In the genomic region with DNA sequence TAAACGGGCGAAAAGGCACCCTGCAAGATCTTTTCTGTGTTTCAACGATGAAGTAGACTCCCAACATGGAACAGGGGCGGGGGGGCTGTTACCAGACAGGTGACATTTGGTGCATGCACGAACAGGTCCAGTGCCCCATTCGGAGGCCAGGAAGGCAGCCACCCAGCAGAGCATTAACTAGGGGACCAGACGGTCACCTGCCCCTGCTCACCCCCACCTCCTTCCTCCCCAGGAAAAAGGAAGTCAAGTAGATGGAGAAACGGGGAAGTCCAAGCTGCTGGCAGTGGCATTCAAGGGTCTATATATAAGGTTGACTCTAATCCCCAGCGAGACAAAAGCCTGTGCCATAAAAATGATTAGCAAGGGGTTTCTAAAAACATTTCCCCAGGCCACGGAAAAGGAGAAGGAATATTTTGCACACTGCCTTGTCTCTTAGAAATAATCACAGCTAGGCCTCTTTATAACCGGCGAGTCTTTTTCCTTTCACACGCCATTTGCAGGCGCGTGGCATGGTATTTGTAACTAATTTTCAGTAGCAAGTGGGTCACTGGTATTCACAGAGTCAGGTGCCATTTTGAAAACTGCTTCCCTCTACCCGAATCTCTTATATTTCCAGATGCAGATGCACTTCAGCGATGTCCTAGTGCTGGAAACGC, we compare ENCODE assay signal across 8 cellular contexts. TPM values are rescaled to one million over a fixed set of nuclear protein-coding genes. Genes with fewer than 3 reads are reported as not detected.
A peak's percentile ranks its signal among the peaks of the same experiment; 100 is the strongest.
DNase-seq lines count a peak whose midpoint lies in the region; ATAC-seq and TF ChIP-seq lines count a peak whose summit lies in the region.

No MANE protein-coding gene starts in this region.

- peak overlapping the region; percentile 99 for H3K9ac ChIP-seq in SU-DHL-6 (ENCODE audit: low read length)

- no peaks in the 10 kb centered on the region; the same call in 1 of the 2 replicates for H3K9me3 Mint-ChIP-seq in HFFc6

- ATAC-seq in GM21723 (IDR thresholded peaks at IDR 0.05; ENCODE audit: unreplicated experiment): no peak

- H3K27me3 Mint-ChIP-seq in HFFc6 (ENCODE audit: insufficient read depth): peaks cover 9% of the 10 kb centered on the region

- peaks cover 36 to 71% of the 10 kb centered on the region in 2 experiments for H3K4me1 ChIP-seq in neutrophil (ENCODE audit: control insufficient read depth in 1 of 2, insufficient read depth in 1 of 2, low read depth in 1 of 2, low read length in 1 of 2)

- H3K36me3 ChIP-seq in SU-DHL-6 (ENCODE audit: low read length): peaks cover 20% of the 10 kb centered on the region
- peaks cover 15% of the 10 kb centered on the region for H3K36me3 ChIP-seq in neutrophil

- peaks cover 83% of the 10 kb centered on the region for H3F3A ChIP-seq in SU-DHL-6 (ENCODE audit: insufficient read depth)

- DNase-seq in HFFc6 (no peak), coronary artery (ENCODE audit: low spot score) (no peak), GM13977 (ENCODE audit: low spot score) (no peak), COR-L47 (lab: John Stamatoyannopoulos, UW) (no peak), AG08396 (ENCODE audit: low spot score) (no peak)

- H3K27me3 ChIP-seq in SU-DHL-6 (ENCODE audit: low read length): no peaks in the 10 kb centered on the region
- H3K27me3 ChIP-seq in neutrophil: no peaks in the 10 kb centered on the region

- peaks cover 32% of the 10 kb centered on the region for H3K79me2 ChIP-seq in SU-DHL-6 (ENCODE audit: insufficient read depth, low read length)

- H3K4me1 Mint-ChIP-seq in HFFc6 (ENCODE audit: low read depth): peaks cover 23% of the 10 kb centered on the region

- no peaks in the 10 kb centered on the region for H3K9me3 ChIP-seq in SU-DHL-6 (ENCODE audit: insufficient read depth, low read length)
- no peaks in the 10 kb centered on the region for H3K9me3 ChIP-seq in neutrophil

- no peaks in the 10 kb centered on the region for H3K9me2 ChIP-seq in SU-DHL-6 (replicated peaks; ENCODE audit: insufficient read depth, low read length)

- H3K27ac Mint-ChIP-seq in HFFc6: peak overlapping the region; percentile 97

- TF ChIP-seq CTCF in HFFc6 (IDR thresholded peaks at IDR 0.05) (no peak), SU-DHL-6 (IDR thresholded peaks at IDR 0.05; ENCODE audit: insufficient read depth, low read length, poor library complexity, severe bottlenecking) (no peak), coronary artery (IDR thresholded peaks at IDR 0.05) (no peak), neutrophil (IDR thresholded peaks at IDR 0.05) (no peak), GM13977 (IDR thresholded peaks at IDR 0.05; ENCODE audit: extremely low read depth, insufficient read depth, missing control alignments) (no peak)

- H3K4me3 Mint-ChIP-seq in HFFc6: peak overlapping the region; percentile 94

- H3K36me3 Mint-ChIP-seq in HFFc6 (ENCODE audit: low read depth): peaks cover 29% of the 10 kb centered on the region

- in situ Hi-C loops in GM13977 (cut with MboI; ENCODE audit: low pct_unique_long_range_greater_than_20kb, low sequenced_read_pairs, unreplicated experiment): no loop called here

- H4K20me1 ChIP-seq in SU-DHL-6 (ENCODE audit: low read depth, low read length): no peaks in the 10 kb centered on the region

- no peak overlapping the region for H2AFZ ChIP-seq in SU-DHL-6 (ENCODE audit: low read depth, low read length, severe bottlenecking)

- peak overlapping the region; percentile 68 for H3K4me3 ChIP-seq in SU-DHL-6 (ENCODE audit: insufficient read depth, low read length, poor library complexity, severe bottlenecking)
- peak overlapping the region; percentile 84 for H3K4me3 ChIP-seq in coronary artery
- peak overlapping the region; percentile 78 to 89 for H3K4me3 ChIP-seq in neutrophil (ENCODE audit: low read depth in 1 of 2, low read length in 1 of 2)

- H3K27ac ChIP-seq in SU-DHL-6 (ENCODE audit: low read depth, low read length): peak overlapping the region; percentile 99
- H3K27ac ChIP-seq in coronary artery: peak overlapping the region; percentile 92 to 98
- peak overlapping the region; percentile 99 for H3K27ac ChIP-seq in neutrophil

- peak overlapping the region; percentile 100 for H3K4me2 ChIP-seq in SU-DHL-6 (ENCODE audit: low read depth, low read length, poor library complexity, severe bottlenecking)

RNA-seq across cellular contexts. Expression of a gene that starts 1.2 kb away (rescaled TPM):
- total RNA-seq in HFFc6 (2021; fragmentation: NEBNext Ultra II Directional; extraction: Animal tissue kit (Norgen Biotek cat#: 25700)): 1,000 to 10,000 TPM; 2,364 to 3,067 (median 2,845) TPM
